ENCODE assay signal across 8 cellular contexts in the genomic region with DNA sequence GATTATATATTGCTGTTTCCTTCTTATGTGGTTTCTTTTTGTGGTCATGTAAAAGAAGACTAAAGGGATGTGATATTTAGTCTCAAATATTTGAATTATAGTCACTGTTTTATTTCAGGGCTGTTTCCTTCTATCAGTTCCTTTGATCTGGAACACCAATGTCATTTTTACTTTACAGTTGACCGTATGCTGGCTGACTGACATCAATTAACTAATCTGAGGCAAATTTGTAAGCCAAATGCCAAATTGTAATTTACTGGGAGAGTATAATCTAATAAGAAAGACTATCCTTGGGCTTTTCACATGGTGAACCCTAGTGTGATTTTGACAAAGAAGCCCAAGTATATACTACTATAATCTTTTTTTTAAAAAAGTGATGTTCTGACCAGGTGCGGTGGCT.
"Had no signal": no experiment of that assay in that cellular context is flagged by ENCODE, and none has a peak within 500 bp of the region (broad histone marks: within the 10 kb centered on the region; RNA-seq: fewer than 3 reads in every experiment).

No MANE protein-coding gene starts in this region.

- H3K27ac ChIP-seq: GM23248, HL-60 had no signal

- H3K4me3 ChIP-seq: GM23248, HAP-1 had no signal

- H3K9me3 ChIP-seq: HAP-1 had no signal

- H3K36me3 ChIP-seq: HAP-1 had no signal

- ATAC-seq: HCT116, HepG2 had no signal

- H3K9ac ChIP-seq: GM23248 had no signal

- DNase-seq: GM23248, GOT3, H7, HFFc6 had no signal

- H3K4me1 ChIP-seq: HAP-1 had no signal

- H2AFZ ChIP-seq: GM23248 had no signal
